Comparison of ENCODE assay signal across 11 cellular contexts in the genomic region with DNA sequence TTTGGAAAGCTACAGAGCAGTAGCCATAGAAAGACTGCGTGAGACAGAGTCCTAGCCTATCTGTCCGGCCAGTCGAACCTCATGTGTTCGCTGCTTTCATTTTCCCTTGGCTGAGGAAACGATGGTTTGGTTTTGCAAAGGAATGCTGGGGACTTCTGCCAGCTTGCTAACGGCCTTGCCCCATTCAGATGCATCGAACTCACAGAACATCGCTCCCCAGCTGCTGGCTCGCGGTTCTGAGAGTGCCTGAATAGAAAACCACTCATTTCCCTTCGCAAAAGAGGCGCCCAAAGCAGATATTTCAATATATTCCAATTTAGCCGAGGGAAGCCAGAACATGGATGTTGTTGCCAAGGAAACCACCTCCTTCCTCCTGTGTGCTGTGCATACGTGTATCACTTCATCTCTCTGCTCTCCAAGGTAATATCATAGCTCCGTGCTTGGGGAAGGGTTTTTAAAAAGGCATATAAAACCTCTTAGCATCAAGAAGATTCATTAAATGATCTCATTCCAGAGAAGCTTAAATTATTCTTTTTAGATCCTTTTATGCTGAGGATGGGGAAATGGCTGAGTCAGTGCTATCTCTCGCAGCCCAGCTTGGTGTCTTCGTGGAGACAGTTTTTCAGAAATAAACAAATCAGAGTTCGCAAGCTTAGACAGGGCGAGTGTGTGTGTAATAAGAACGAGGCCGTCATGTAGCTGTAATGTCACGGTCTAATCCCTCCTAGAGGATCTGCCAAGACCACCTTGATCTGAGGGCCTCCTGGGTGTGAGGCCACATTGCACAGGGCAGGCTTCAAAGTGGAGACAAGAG.
DNase-seq lines count a peak whose midpoint lies in the region; ATAC-seq and TF ChIP-seq lines count a peak whose summit lies in the region.
"Had no signal": no experiment of that assay in that cellular context is flagged by ENCODE, and none has a peak within 500 bp of the region (broad histone marks: within the 10 kb centered on the region; RNA-seq: fewer than 3 reads in every experiment).

No MANE protein-coding gene starts in this region.

- peak; percentile 86 for DNase-seq in AG08395 (ENCODE audit: low spot score)
- DNase-seq in MV-4-11 (lab: John Stamatoyannopoulos, UW), result peak; percentile 43
- peak; percentile 86 to 88 for DNase-seq in fibroblast of lung (ENCODE audit: low read depth in 2 of 2)
- DNase-seq in osteoblast (ENCODE audit: insufficient read length, low spot score, missing footprints), result peak; percentile 89
- DNase-seq in NCI-H1105 treated with DMSO at 0.1 percent for 48 hours (lab: John Stamatoyannopoulos, UW), result no peak
- no peak for DNase-seq in NCI-H1048 (lab: John Stamatoyannopoulos, UW)
- no peak for DNase-seq in glomerular visceral epithelial cell (ENCODE audit: extremely low spot score)
- DNase-seq: activated CD4-positive, alpha-beta T cell treated with anti-CD3 and anti-CD28 coated beads for 4 hours; NCI-H1105 had no signal

- H3K27me3 ChIP-seq in fibroblast of lung (ENCODE audit: control insufficient read depth, insufficient read depth, low read length) (no peaks in the 10 kb centered on the region), osteoblast (ENCODE audit: insufficient read depth, low read length) (no peaks in the 10 kb centered on the region)

- H3K4me1 ChIP-seq in fibroblast of lung (ENCODE audit: control insufficient read depth, extremely low read depth, insufficient read depth, low read length) (peaks cover 18% of the 10 kb centered on the region), osteoblast (ENCODE audit: insufficient read depth, low read length) (peaks cover 28% of the 10 kb centered on the region)
- H3K4me1 ChIP-seq: prostate gland had no signal

- H3K36me3 ChIP-seq in fibroblast of lung (ENCODE audit: control insufficient read depth, insufficient read depth, low read length), result no peaks in the 10 kb centered on the region
- H3K36me3 ChIP-seq in osteoblast (ENCODE audit: insufficient read depth, low read length), result no peaks in the 10 kb centered on the region
- H3K36me3 ChIP-seq: prostate gland had no signal

- H3K9me3 ChIP-seq in fibroblast of lung (ENCODE audit: control insufficient read depth, insufficient read depth, low read depth, low read length), result no peaks in the 10 kb centered on the region
- H3K9me3 ChIP-seq in osteoblast (ENCODE audit: low read depth, low read length), result no peaks in the 10 kb centered on the region
- H3K9me3 ChIP-seq: prostate gland had no signal

- H4K20me1 ChIP-seq in fibroblast of lung (ENCODE audit: control insufficient read depth, extremely low read depth, insufficient read depth, low read length) (no peaks in the 10 kb centered on the region), osteoblast (ENCODE audit: insufficient read depth, low read length) (no peaks in the 10 kb centered on the region)

- peak overlapping the region; percentile 44 for H2AFZ ChIP-seq in fibroblast of lung (ENCODE audit: low read length)
- H2AFZ ChIP-seq in osteoblast (ENCODE audit: low read length), result peak overlapping the region; percentile 83

- H3K4me3 ChIP-seq in fibroblast of lung (replicated peaks in 1 of 4; ENCODE audit: control extremely low read depth in 1 of 4, insufficient read depth in 1 of 4, low read depth in 3 of 4, low read length in 4 of 4), result peak overlapping the region; percentile 27 to 48 (median 30)
- H3K4me3 ChIP-seq in osteoblast (ENCODE audit: insufficient read depth, low read length), result peak overlapping the region; percentile 60
- H3K4me3 ChIP-seq: prostate gland had no signal

- H3K27ac ChIP-seq in fibroblast of lung (ENCODE audit: insufficient read depth, low read length), result peak overlapping the region; percentile 89
- H3K27ac ChIP-seq in osteoblast (ENCODE audit: low read depth, low read length), result peak overlapping the region; percentile 85
- H3K27ac ChIP-seq: prostate gland had no signal

- peak overlapping the region; percentile 67 for H3K4me2 ChIP-seq in fibroblast of lung (ENCODE audit: extremely low read depth, insufficient read depth, low read length)
- peak overlapping the region; percentile 79 for H3K4me2 ChIP-seq in osteoblast (ENCODE audit: insufficient read depth, low read length)

- TF ChIP-seq CTCF in fibroblast of lung (conservative IDR thresholded peaks at IDR 0.05 in 1 of 2, IDR thresholded peaks at IDR 0.05 in 1 of 2; ENCODE audit: low read depth in 1 of 2, low read length in 2 of 2) (no peak), osteoblast (IDR thresholded peaks at IDR 0.05; ENCODE audit: extremely low read depth, low read depth, low read length) (no peak)

- no peaks in the 10 kb centered on the region for H3K79me2 ChIP-seq in fibroblast of lung (ENCODE audit: control insufficient read depth, insufficient read depth, low read length)
- H3K79me2 ChIP-seq in osteoblast (ENCODE audit: insufficient read depth, low read length), result no peaks in the 10 kb centered on the region

- peak overlapping the region; percentile 8 for H3K9ac ChIP-seq in fibroblast of lung (ENCODE audit: insufficient read depth, low read length)

- ATAC-seq in GM19328 (IDR thresholded peaks at IDR 0.05; ENCODE audit: unreplicated experiment), result no peak

Comparison
In these comparisons a context has a peak if more than half of its experiments do, and no peak if none do; other contexts are left out.
1. DNase-seq: peak in AG08395 (single experiment), MV-4-11 (single experiment), fibroblast of lung (2 of 2) and osteoblast (single experiment); none in NCI-H1105 treated with DMSO at 0.1 percent for 48 hours (single experiment), NCI-H1048 (single experiment) and glomerular visceral epithelial cell (single experiment).